ENCODE assay signal across 1 cellular context in genomic region chr4:80188457-80188800, GRCh38.
TF ChIP-seq lines count a peak whose summit lies in the region.

No MANE protein-coding gene starts in this region.

TF ChIP-seq in IMR-90, 13 proteins besides CTCF, POLR2A, EP300 and RAD21:
- TF ChIP-seq MAFK (IDR thresholded peaks at IDR 0.05; ENCODE audit: low read depth, low read length) (no peak), SMC3 (IDR thresholded peaks at IDR 0.05; ENCODE audit: low read depth, low read length) (no peak), CEBPB (IDR thresholded peaks at IDR 0.05; ENCODE audit: low read depth, low read length) (no peak), CHD1 (IDR thresholded peaks at IDR 0.05; ENCODE audit: low read depth, low read length) (no peak), MAZ (IDR thresholded peaks at IDR 0.05; ENCODE audit: borderline replicate concordance, low read depth, low read length) (no peak), NFE2L2 (IDR thresholded peaks at IDR 0.05; ENCODE audit: low read depth, low read length) (no peak), FOS (IDR thresholded peaks at IDR 0.05; ENCODE audit: low read depth, low read length) (no peak), BHLHE40 (IDR thresholded peaks at IDR 0.05; ENCODE audit: low read depth, low read length) (no peak), RCOR1 (IDR thresholded peaks at IDR 0.05; ENCODE audit: insufficient replicate concordance, low read length) (no peak), RFX5 (IDR thresholded peaks at IDR 0.05; ENCODE audit: low read depth, low read length) (no peak), MXI1 (IDR thresholded peaks at IDR 0.05; ENCODE audit: borderline replicate concordance, low read depth, low read length) (no peak)
- TF ChIP-seq, protein P1, sequence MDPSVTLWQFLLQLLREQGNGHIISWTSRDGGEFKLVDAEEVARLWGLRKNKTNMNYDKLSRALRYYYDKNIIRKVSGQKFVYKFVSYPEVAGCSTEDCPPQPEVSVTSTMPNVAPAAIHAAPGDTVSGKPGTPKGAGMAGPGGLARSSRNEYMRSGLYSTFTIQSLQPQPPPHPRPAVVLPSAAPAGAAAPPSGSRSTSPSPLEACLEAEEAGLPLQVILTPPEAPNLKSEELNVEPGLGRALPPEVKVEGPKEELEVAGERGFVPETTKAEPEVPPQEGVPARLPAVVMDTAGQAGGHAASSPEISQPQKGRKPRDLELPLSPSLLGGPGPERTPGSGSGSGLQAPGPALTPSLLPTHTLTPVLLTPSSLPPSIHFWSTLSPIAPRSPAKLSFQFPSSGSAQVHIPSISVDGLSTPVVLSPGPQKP (IDR thresholded peaks at IDR 0.05; ENCODE audit: borderline replicate concordance, low read depth, low read length): no peak
- TF ChIP-seq, protein P2, sequence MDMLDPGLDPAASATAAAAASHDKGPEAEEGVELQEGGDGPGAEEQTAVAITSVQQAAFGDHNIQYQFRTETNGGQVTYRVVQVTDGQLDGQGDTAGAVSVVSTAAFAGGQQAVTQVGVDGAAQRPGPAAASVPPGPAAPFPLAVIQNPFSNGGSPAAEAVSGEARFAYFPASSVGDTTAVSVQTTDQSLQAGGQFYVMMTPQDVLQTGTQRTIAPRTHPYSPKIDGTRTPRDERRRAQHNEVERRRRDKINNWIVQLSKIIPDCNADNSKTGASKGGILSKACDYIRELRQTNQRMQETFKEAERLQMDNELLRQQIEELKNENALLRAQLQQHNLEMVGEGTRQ (IDR thresholded peaks at IDR 0.05; ENCODE audit: low read depth, low read length): no peak
